In the genomic region with DNA sequence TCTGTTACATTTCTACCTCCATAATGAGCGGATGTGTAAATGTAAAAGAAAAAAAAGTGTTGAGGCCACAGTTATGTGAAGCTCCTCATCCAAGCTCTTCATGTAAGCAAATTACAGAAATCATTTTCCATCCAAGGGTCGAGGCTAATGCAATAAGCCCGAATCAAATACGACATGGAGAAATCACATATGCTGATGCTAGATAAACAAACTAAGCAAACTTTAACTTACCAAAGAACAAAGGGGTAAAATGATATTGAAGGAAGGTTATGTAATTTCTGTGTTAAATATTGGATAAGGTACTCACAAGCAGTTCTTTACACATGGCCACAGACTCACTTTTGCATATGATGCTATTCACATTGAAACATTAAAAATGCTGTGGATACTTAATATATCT, we compare ENCODE assay signal across 27 cellular contexts.
"Had no signal": no experiment of that assay in that cellular context is flagged by ENCODE, and none has a peak within 500 bp of the region (broad histone marks: within the 10 kb centered on the region; RNA-seq: fewer than 3 reads in every experiment).

No MANE protein-coding gene starts in this region.

- H3K27ac ChIP-seq: brain microvascular endothelial cell, coronary artery, epithelial cell of prostate, esophagus squamous epithelium, gastroesophageal sphincter, heart right ventricle, WERI-Rb-1 had no signal

- DNase-seq: activated B cell treated with CpG ODN at 0.5 μM for 24 hours; activated CD4-positive, alpha-beta T cell treated with anti-CD3 and anti-CD28 coated beads for 48 hours; activated CD4-positive, alpha-beta T cell treated with anti-CD3 and anti-CD28 coated beads, Interleukin-2, amount 50 U/mL, for 1 hour; activated CD4-positive, alpha-beta T cell treated with anti-CD3 and anti-CD28 coated beads, Interleukin-2, amount 50 U/mL, for 48 hours; activated CD8-positive, alpha-beta memory T cell treated with anti-CD3 and anti-CD28 coated beads for 24 hours; activated CD8-positive, alpha-beta T cell treated with anti-CD3 and anti-CD28 coated beads for 36 hours; activated effector memory CD4-positive, alpha-beta T cell treated with Interleukin-2 at 50 U/mL for 16 hours; activated gamma-delta T cell treated with Interleukin-2 at 50 U/mL for 16 hours; activated naive CD4-positive, alpha-beta T cell treated with anti-CD3 and anti-CD28 coated beads, Interleukin-2, amount 50 U/mL, for 16 hours; activated naive CD4-positive, alpha-beta T cell treated with Interleukin-2 at 50 U/mL for 16 hours; activated T-cell treated with anti-CD3 and anti-CD28 coated beads, Interleukin-2, amount 50 U/mL, for 4 hours; amniotic stem cell; anterior cingulate cortex; brain microvascular endothelial cell; dermis blood vessel endothelial cell; effector CD8-positive, alpha-beta T cell; esophagus squamous epithelium; foreskin melanocyte; heart right ventricle; T-helper 17 cell; T1000; WERI-Rb-1 had no signal

- H3K36me3 ChIP-seq: brain microvascular endothelial cell, esophagus squamous epithelium, gastroesophageal sphincter, heart right ventricle, WERI-Rb-1 had no signal

- H3K27me3 ChIP-seq: brain microvascular endothelial cell, esophagus squamous epithelium, gastroesophageal sphincter, heart right ventricle had no signal

- H3K9me3 ChIP-seq: esophagus squamous epithelium had no signal

- ATAC-seq: activated CD4-positive, CD25-positive, alpha-beta regulatory T cell treated with anti-CD3 and anti-CD28 coated beads, Interleukin-2, amount 50 U/mL, for 24 hours; activated CD8-positive, alpha-beta T cell treated with anti-CD3 and anti-CD28 coated beads for 36 hours; activated T-cell treated with anti-CD3 and anti-CD28 coated beads, Interleukin-2, amount 50 U/mL, for 4 hours; activated T-helper 17 cell treated with anti-CD3 and anti-CD28 coated beads, Interleukin-2, amount 50 U/mL, for 72 hours; gastroesophageal sphincter; heart right ventricle; T-helper 17 cell had no signal

- H3K4me1 ChIP-seq: esophagus squamous epithelium, gastroesophageal sphincter, heart right ventricle had no signal

- H3K4me3 ChIP-seq: coronary artery, esophagus squamous epithelium, gastroesophageal sphincter, heart right ventricle had no signal
